Comparison of ENCODE assay signal across 11 cellular contexts in genomic region chr6:10451828-10452509, GRCh38. TPM values are rescaled to one million over a fixed set of nuclear protein-coding genes. Genes with fewer than 3 reads are reported as not detected.
A peak's percentile ranks its signal among the peaks of the same experiment; 100 is the strongest.
DNase-seq lines count a peak whose midpoint lies in the region; ATAC-seq and TF ChIP-seq lines count a peak whose summit lies in the region.
"Had no signal": no experiment of that assay in that cellular context is flagged by ENCODE, and none has a peak within 500 bp of the region (broad histone marks: within the 10 kb centered on the region; RNA-seq: fewer than 3 reads in every experiment).

No MANE protein-coding gene starts in this region.

- H3K27me3 ChIP-seq in GM23248 (replicated peaks; ENCODE audit: insufficient read depth) (no peaks in the 10 kb centered on the region), SJSA1 (replicated peaks) (no peaks in the 10 kb centered on the region), skeletal muscle satellite cell (ENCODE audit: control insufficient read depth, insufficient read depth, low read length) (no peaks in the 10 kb centered on the region), psoas muscle (ENCODE audit: insufficient read depth in 3 of 3, low read length in 2 of 3) (peaks cover 0 to 5% (median 3%) of the 10 kb centered on the region in 3 donors), gastroesophageal sphincter (peaks cover 16% of the 10 kb centered on the region)

- H3F3A ChIP-seq in GM23248 (ENCODE audit: insufficient read depth), result peaks cover 6% of the 10 kb centered on the region; the same call in 1 of the 2 replicates

- no peaks in the 10 kb centered on the region for H4K20me1 ChIP-seq in GM23248 (ENCODE audit: insufficient read depth)

- in situ Hi-C loops in GM23248 (cut with MboI), result no loop called here

- H3K9me3 ChIP-seq in GM23248 (ENCODE audit: low read depth) (no peaks in the 10 kb centered on the region), SJSA1 (replicated peaks) (no peaks in the 10 kb centered on the region), skeletal muscle satellite cell (replicated peaks; ENCODE audit: low read length) (no peaks in the 10 kb centered on the region), psoas muscle (no peaks in the 10 kb centered on the region), gastroesophageal sphincter (no peaks in the 10 kb centered on the region)

- TF ChIP-seq EP300 in gastroesophageal sphincter (IDR thresholded peaks at IDR 0.05), result no peak

- H3K4me1 ChIP-seq in GM23248 (ENCODE audit: insufficient read depth) (peaks cover 14% of the 10 kb centered on the region), SJSA1 (replicated peaks) (peaks cover 23% of the 10 kb centered on the region), skeletal muscle satellite cell (ENCODE audit: control insufficient read depth, insufficient read depth, low read length) (peaks cover 42% of the 10 kb centered on the region), psoas muscle (no peaks in the 10 kb centered on the region), gastroesophageal sphincter (no peaks in the 10 kb centered on the region)

- TF ChIP-seq CTCF in fibroblast of the aortic adventitia (IDR thresholded peaks at IDR 0.05; ENCODE audit: insufficient read depth, low read length) (no peak), psoas muscle (IDR thresholded peaks at IDR 0.05) (no peak), gastroesophageal sphincter (IDR thresholded peaks at IDR 0.05) (no peak)

- WGBS in GM23248 (ENCODE audit: low coverage in 1 of 2, low lambda C conversion rate in 2 of 2, missing lambda C conversion rate in 2 of 2), 2 experiments, result 33 to 41% methylated on average over 11 of the region's 11 CpGs
- 38 to 52% (median 43%) methylated on average over 11 of the region's 11 CpGs for WGBS in psoas muscle, 3 donors
- 37 to 48% methylated on average over 4 to 7 of the region's 11 CpGs for WGBS in gastroesophageal sphincter (ENCODE audit: low coverage in 1 of 2), 2 donors

- H3K27ac ChIP-seq in GM23248, result peak overlapping the region; percentile 69
- H3K27ac ChIP-seq in SJSA1, result peak overlapping the region; percentile 84
- no peak overlapping the region for H3K27ac ChIP-seq in psoas muscle
- H3K27ac ChIP-seq in gastroesophageal sphincter, result no peak overlapping the region
- H3K27ac ChIP-seq: VCaP had no signal

- peak overlapping the region; percentile 59 for H2AFZ ChIP-seq in GM23248

- H3K79me2 ChIP-seq in GM23248 (ENCODE audit: insufficient read depth), result no peaks in the 10 kb centered on the region

- H3K4me2 ChIP-seq in GM23248 (ENCODE audit: unreplicated experiment) (peak overlapping the region; percentile 67), skeletal muscle satellite cell (ENCODE audit: low read length) (peak overlapping the region; percentile 62)

- no peak for ATAC-seq in GM18519 (IDR thresholded peaks at IDR 0.05; ENCODE audit: low FRiP score, unreplicated experiment)
- no peak for ATAC-seq in psoas muscle
- no peak for ATAC-seq in gastroesophageal sphincter
- ATAC-seq: naive thymus-derived CD4-positive, alpha-beta T cell had no signal

- no peaks in the 10 kb centered on the region for H3K9me2 ChIP-seq in GM23248 (ENCODE audit: insufficient read depth)

- intact Hi-C loops in psoas muscle (cut with DNase I), result no loop called here

- peak; percentile 91 for DNase-seq in GM23248
- DNase-seq in SJSA1 (ENCODE audit: low read depth in 1 of 2, low spot score in 2 of 2), result peak; percentile 90 to 94
- DNase-seq in fibroblast of the aortic adventitia (ENCODE audit: low read depth), result peak; percentile 80
- DNase-seq in erythroblast (lab: John Stamatoyannopoulos, UW), result no peak
- no peak for DNase-seq in psoas muscle
- DNase-seq: activated naive CD4-positive, alpha-beta T cell treated with anti-CD3 and anti-CD28 coated beads, Interleukin-2, amount 50 U/mL, for 16 hours; naive thymus-derived CD4-positive, alpha-beta T cell had no signal

- no peak for TF ChIP-seq POLR2A in erythroblast (IDR thresholded peaks at IDR 0.05; ENCODE audit: low read length)
- TF ChIP-seq POLR2A in gastroesophageal sphincter (IDR thresholded peaks at IDR 0.05), result no peak

- H3K9ac ChIP-seq in GM23248, result 0 out of 2 replicates have a peak overlapping the region, but pooled peaks have one; percentile 30
- H3K9ac ChIP-seq in skeletal muscle satellite cell (ENCODE audit: low read depth, low read length), result peak overlapping the region; percentile 51

- H3K36me3 ChIP-seq in GM23248 (ENCODE audit: low read depth), result no peaks in the 10 kb centered on the region
- H3K36me3 ChIP-seq in SJSA1, result no peaks in the 10 kb centered on the region
- no peaks in the 10 kb centered on the region for H3K36me3 ChIP-seq in skeletal muscle satellite cell (ENCODE audit: insufficient read depth, low read length)
- no peaks in the 10 kb centered on the region for H3K36me3 ChIP-seq in psoas muscle (ENCODE audit: insufficient read depth in 1 of 2, low read depth in 1 of 2)
- no peaks in the 10 kb centered on the region for H3K36me3 ChIP-seq in gastroesophageal sphincter

- H3K4me3 ChIP-seq in GM23248, result no peak overlapping the region
- H3K4me3 ChIP-seq in SJSA1, result no peak overlapping the region
- H3K4me3 ChIP-seq in fibroblast of the aortic adventitia (ENCODE audit: low read depth, low read length), result no peak overlapping the region
- H3K4me3 ChIP-seq in skeletal muscle satellite cell (ENCODE audit: low read length), result no peak overlapping the region
- no peak overlapping the region for H3K4me3 ChIP-seq in psoas muscle
- no peak overlapping the region for H3K4me3 ChIP-seq in gastroesophageal sphincter

RNA-seq across cellular contexts. Expression of gene TFAP2A, which starts 37.1 kb away (rescaled TPM):
- 1.9 and 2.5 TPM in 2 replicates for total RNA-seq in GM23248 (2014; rRNA removed; shearing (Covaris generic))
- polyA plus RNA-seq in GM23248 (2016; fragmentation: Nextera tagmentation; extraction: Ambion mirVana) (7.2 and 8.4 TPM in 2 replicates), psoas muscle (under 1 TPM in 1 of 3 donors, not detected in 2; under 0.01 TPM)
- total RNA-seq in SJSA1 (2014; rRNA removed; shearing (Covaris generic)), result 5.8 and 10.2 TPM in 2 replicates
- total RNA-seq in fibroblast of the aortic adventitia (ENCODE audit: low replicate concordance) (1.4 TPM in 1 of 2 replicates, not detected in the other), psoas muscle (under 1 TPM in 1 of 4 donors, not detected in 3; 0.15 TPM), gastroesophageal sphincter (1 to 10 TPM in 1 of 4 donors, under 1 TPM in 2, not detected in 1; 0.31 to 4.6 (median 0.42) TPM)
- 0.25 TPM in 1 of 2 replicates, not detected in the other for total RNA-seq in skeletal muscle satellite cell (2012; rRNA removed)
- total RNA-seq: naive thymus-derived CD4-positive, alpha-beta T cell had no signal
- polyA plus RNA-seq: naive thymus-derived CD4-positive, alpha-beta T cell had no signal

Comparison
In these comparisons a context has a peak if more than half of its experiments do, and no peak if none do; other contexts are left out.
1. DNase-seq: peak in GM23248 (single experiment), SJSA1 (2 of 2) and fibroblast of the aortic adventitia (single experiment); none in erythroblast (0 of 2) and psoas muscle (0 of 2).
2. H3K27ac ChIP-seq: peak in GM23248 (single experiment) and SJSA1 (single experiment); none in psoas muscle (single experiment) and gastroesophageal sphincter (0 of 4).